In the genomic region with DNA sequence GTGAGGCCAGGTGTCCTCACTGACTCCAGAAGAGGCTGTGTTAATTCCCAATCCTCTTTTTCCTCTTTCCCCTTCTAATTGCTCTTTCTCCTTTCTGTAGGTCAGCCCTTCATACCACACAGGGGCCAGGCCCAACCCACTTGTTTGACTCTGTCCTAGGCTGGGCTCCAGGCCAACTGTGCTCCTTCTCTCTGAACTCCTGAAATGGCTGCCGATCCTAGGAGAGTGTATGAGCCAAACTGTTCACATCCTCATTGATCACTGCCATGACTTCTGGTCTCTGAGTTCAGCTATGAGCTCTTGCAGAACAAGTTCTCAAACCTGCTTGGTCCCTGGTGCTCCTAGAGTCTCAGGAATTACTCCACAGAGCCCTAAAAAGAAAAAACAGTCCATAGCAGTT, we compare ENCODE assay signal across 9 cellular contexts.
DNase-seq lines count a peak whose midpoint lies in the region; ATAC-seq and TF ChIP-seq lines count a peak whose summit lies in the region.
"Had no signal": no experiment of that assay in that cellular context is flagged by ENCODE, and none has a peak within 500 bp of the region (broad histone marks: within the 10 kb centered on the region; RNA-seq: fewer than 3 reads in every experiment).

No MANE protein-coding gene starts in this region.

- H3K4me3 ChIP-seq in right cardiac atrium (ENCODE audit: low read length), result no peak overlapping the region

- H3K27me3 ChIP-seq in right cardiac atrium (ENCODE audit: control insufficient read depth, insufficient read depth), result no peaks in the 10 kb centered on the region

- 13% methylated on average over 1 of the region's 1 CpG for WGBS in right cardiac atrium

- TF ChIP-seq CTCF in VCaP (conservative IDR thresholded peaks at IDR 0.05), result no peak

- intact Hi-C loops in right cardiac atrium (cut with DNase I), result no loop called here

- H3K9me3 ChIP-seq in right cardiac atrium (ENCODE audit: control insufficient read depth, low read length), result no peaks in the 10 kb centered on the region

- peak; percentile 60 for DNase-seq in LHCN-M2 (ENCODE audit: low read depth)
- DNase-seq in right cardiac atrium, result peak; percentile 73 to 88 (median 83)
- peak; percentile 20 for DNase-seq in stromal cell of bone marrow (ENCODE audit: low read depth)
- no peak for DNase-seq in KG1 (lab: John Stamatoyannopoulos, UW)
- no peak for DNase-seq in activated CD4-positive, alpha-beta T cell treated with anti-CD3 and anti-CD28 coated beads, Interleukin-2, amount 50 U/mL, for 48 hours
- DNase-seq: activated CD8-positive, alpha-beta T cell treated with anti-CD3 and anti-CD28 coated beads for 36 hours had no signal

- H3K4me1 ChIP-seq in right cardiac atrium (ENCODE audit: control insufficient read depth, insufficient read depth, low read length), result peaks cover 8% of the 10 kb centered on the region

- ATAC-seq in right cardiac atrium (peak; percentile 38 to 60), GM19463 (IDR thresholded peaks at IDR 0.05; ENCODE audit: unreplicated experiment) (no peak), HG03457 (IDR thresholded peaks at IDR 0.05; ENCODE audit: unreplicated experiment) (no peak)
- ATAC-seq: activated CD8-positive, alpha-beta T cell treated with anti-CD3 and anti-CD28 coated beads for 36 hours had no signal

- H3K27ac ChIP-seq in VCaP (peak overlapping the region; percentile 66), right cardiac atrium (ENCODE audit: low read length) (no peak overlapping the region)

Comparison
In these comparisons a context has a peak if more than half of its experiments do, and no peak if none do; other contexts are left out.
1. DNase-seq: peak in LHCN-M2 (single experiment), right cardiac atrium (3 of 3) and stromal cell of bone marrow (single experiment); none in KG1 (single experiment) and activated CD4-positive, alpha-beta T cell treated with anti-CD3 and anti-CD28 coated beads, Interleukin-2, amount 50 U/mL, for 48 hours (0 of 2).
2. ATAC-seq: peak in right cardiac atrium (2 of 2); none in GM19463 (single experiment) and HG03457 (single experiment).